ENCODE assay signal across 19 cellular contexts in the genomic region with DNA sequence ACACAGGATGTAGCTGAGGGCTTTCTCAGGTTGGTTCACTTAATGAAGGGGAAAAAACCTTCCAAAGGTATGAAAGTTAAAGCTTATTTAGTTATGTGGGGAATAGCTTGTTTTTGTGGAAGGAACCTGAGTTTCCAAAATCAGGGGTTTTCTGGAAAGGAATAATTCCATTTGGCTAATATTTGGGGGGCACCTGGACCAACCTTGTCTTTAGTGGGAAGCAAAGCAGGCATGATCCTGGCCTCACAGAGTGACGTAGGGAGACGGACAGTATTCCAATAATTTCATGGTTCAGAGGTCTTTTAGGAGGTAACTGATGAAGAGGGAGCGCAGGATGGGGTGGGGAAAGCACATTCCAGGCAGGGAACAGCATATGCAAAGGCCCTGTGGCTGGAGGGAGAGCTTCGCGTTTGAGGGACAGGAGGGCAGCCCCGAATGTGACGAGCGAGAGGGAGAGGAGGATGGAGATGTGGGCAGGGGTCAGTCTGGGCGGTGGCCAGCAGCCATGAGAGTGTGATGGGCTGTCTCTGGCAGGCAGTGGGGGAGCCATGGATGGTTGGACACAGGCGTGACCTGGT.
A peak's percentile ranks its signal among the peaks of the same experiment; 100 is the strongest.
DNase-seq lines count a peak whose midpoint lies in the region; ATAC-seq and TF ChIP-seq lines count a peak whose summit lies in the region.
"Had no signal": no experiment of that assay in that cellular context is flagged by ENCODE, and none has a peak within 500 bp of the region (broad histone marks: within the 10 kb centered on the region; RNA-seq: fewer than 3 reads in every experiment).

No MANE protein-coding gene starts in this region.

- peaks cover 0 to 4% of the 10 kb centered on the region in 2 donors for H3K4me1 Mint-ChIP-seq in effector memory CD8-positive, alpha-beta T cell (ENCODE audit: low read depth in 2 of 2)
- peaks cover 16% of the 10 kb centered on the region for H3K4me1 Mint-ChIP-seq in neural progenitor cell

- H3K4me2 ChIP-seq in neural progenitor cell = no peak overlapping the region

- TF ChIP-seq CTCF in heart right ventricle (IDR thresholded peaks at IDR 0.05) (no peak), neural progenitor cell (IDR thresholded peaks at IDR 0.05) (no peak), uterus (IDR thresholded peaks at IDR 0.05) (no peak)

- ATAC-seq in heart right ventricle = no peak
- no peak for ATAC-seq in left ventricle myocardium superior
- ATAC-seq in effector memory CD8-positive, alpha-beta T cell (replicated peaks) = no peak
- ATAC-seq: GM12878; PC-3; stimulated activated naive CD8-positive, alpha-beta T cell treated with anti-CD3 and anti-CD28 coated beads, Interleukin-15, amount 100 ng/mL, for 72 hours had no signal

- H3K9me3 ChIP-seq in heart right ventricle (no peaks in the 10 kb centered on the region), neural progenitor cell (ENCODE audit: low read depth) (no peaks in the 10 kb centered on the region), uterus (no peaks in the 10 kb centered on the region)

- no peaks in the 10 kb centered on the region for H3K27me3 Mint-ChIP-seq in effector memory CD8-positive, alpha-beta T cell
- peaks cover 14% of the 10 kb centered on the region for H3K27me3 Mint-ChIP-seq in neural progenitor cell (ENCODE audit: insufficient read depth, low read depth)
- H3K27me3 Mint-ChIP-seq: CD4-positive, alpha-beta memory T cell; stimulated activated naive CD8-positive, alpha-beta T cell treated with anti-CD3 and anti-CD28 coated beads, Interleukin-15, amount 100 ng/mL, for 72 hours had no signal

- no peak for TF ChIP-seq POLR2A in uterus (IDR thresholded peaks at IDR 0.05)

- no peaks in the 10 kb centered on the region for H3K36me3 Mint-ChIP-seq in effector memory CD8-positive, alpha-beta T cell (ENCODE audit: insufficient read depth)
- no peaks in the 10 kb centered on the region for H3K36me3 Mint-ChIP-seq in neural progenitor cell
- H3K36me3 Mint-ChIP-seq: CD4-positive, alpha-beta memory T cell had no signal

- no peaks in the 10 kb centered on the region for H3K27me3 ChIP-seq in heart right ventricle
- no peaks in the 10 kb centered on the region for H3K27me3 ChIP-seq in neural progenitor cell
- no peaks in the 10 kb centered on the region for H3K27me3 ChIP-seq in uterus

- peak overlapping the region in 8 of 10 donors; percentile 25 to 89 (median 52) for H3K27ac ChIP-seq in heart right ventricle
- no peak overlapping the region for H3K27ac ChIP-seq in neural progenitor cell
- peak overlapping the region; percentile 54 to 59 for H3K27ac ChIP-seq in uterus
- H3K27ac ChIP-seq: VCaP had no signal

- H3K4me3 ChIP-seq in heart right ventricle (no peak overlapping the region), neural progenitor cell (no peak overlapping the region), uterus (no peak overlapping the region)
- H3K4me3 ChIP-seq: GM12878 had no signal

- peak overlapping the region; percentile 3 to 39 for H3K27ac Mint-ChIP-seq in effector memory CD8-positive, alpha-beta T cell
- H3K27ac Mint-ChIP-seq in neural progenitor cell = peak overlapping the region; percentile 52
- H3K27ac Mint-ChIP-seq: stimulated activated naive CD8-positive, alpha-beta T cell treated with anti-CD3 and anti-CD28 coated beads, Interleukin-15, amount 100 ng/mL, for 72 hours had no signal

- peaks cover 0 to 78% (median 9%) of the 10 kb centered on the region in 9 donors for H3K4me1 ChIP-seq in heart right ventricle
- H3K4me1 ChIP-seq in neural progenitor cell = peaks cover 6% of the 10 kb centered on the region
- no peaks in the 10 kb centered on the region for H3K4me1 ChIP-seq in uterus

- H3F3A ChIP-seq in neural progenitor cell (ENCODE audit: low read depth) = peaks cover 21% of the 10 kb centered on the region

- no peak overlapping the region for H2AFZ ChIP-seq in neural progenitor cell (replicated peaks)

- 94 to 96% methylated on average over 10 of the region's 10 CpGs for WGBS in heart right ventricle, 2 donors

- DNase-seq in heart right ventricle (no peak), left ventricle myocardium superior (no peak), neural progenitor cell (ENCODE audit: low spot score) (no peak), uterus (no peak), LoVo (ENCODE audit: low spot score) (no peak), GF-D8 (lab: John Stamatoyannopoulos, UW) (no peak), NCI-H1694 (lab: John Stamatoyannopoulos, UW) (no peak)
- DNase-seq in effector memory CD8-positive, alpha-beta T cell = no peak
- DNase-seq: activated effector memory CD4-positive, alpha-beta T cell treated with anti-CD3 and anti-CD28 coated beads, Interleukin-2, amount 50 U/mL, for 16 hours; CD4-positive, alpha-beta memory T cell; effector CD4-positive, alpha-beta T cell; H9; NCI-H146; NCI-H510A; PC-3; stimulated activated naive CD8-positive, alpha-beta T cell treated with anti-CD3 and anti-CD28 coated beads, Interleukin-15, amount 100 ng/mL, for 72 hours; SW 1271 had no signal

- intact Hi-C loops in heart right ventricle (cut with DNase I) (loop anchor here in 1 of 10 donors (10.0 kb wide), 1 partner anchor 262 kb away; no protein-coding TSS in a partner anchor), left ventricle myocardium superior (cut with micrococcal nuclease) (no loop called here), uterus (cut with DNase I; ENCODE audit: low total_unique reads) (no loop called here)

- H3K79me2 ChIP-seq in neural progenitor cell (ENCODE audit: low read depth) = no peaks in the 10 kb centered on the region

- no peak overlapping the region for H3K4me3 Mint-ChIP-seq in effector memory CD8-positive, alpha-beta T cell
- peak overlapping the region; percentile 57 for H3K4me3 Mint-ChIP-seq in neural progenitor cell
- H3K4me3 Mint-ChIP-seq: CD4-positive, alpha-beta memory T cell; H9; stimulated activated naive CD8-positive, alpha-beta T cell treated with anti-CD3 and anti-CD28 coated beads, Interleukin-15, amount 100 ng/mL, for 72 hours had no signal

- H3K36me3 ChIP-seq in heart right ventricle = no peaks in the 10 kb centered on the region
- no peaks in the 10 kb centered on the region for H3K36me3 ChIP-seq in neural progenitor cell
- H3K36me3 ChIP-seq in uterus = no peaks in the 10 kb centered on the region

- no peaks in the 10 kb centered on the region for H4K20me1 ChIP-seq in neural progenitor cell (ENCODE audit: low read depth)

- H3K9me3 Mint-ChIP-seq in effector memory CD8-positive, alpha-beta T cell = no peaks in the 10 kb centered on the region
- H3K9me3 Mint-ChIP-seq in neural progenitor cell = no peaks in the 10 kb centered on the region
- H3K9me3 Mint-ChIP-seq: CD4-positive, alpha-beta memory T cell; H9; stimulated activated naive CD8-positive, alpha-beta T cell treated with anti-CD3 and anti-CD28 coated beads, Interleukin-15, amount 100 ng/mL, for 72 hours had no signal

- no peak overlapping the region for H3K9ac ChIP-seq in neural progenitor cell
